In genomic region chr3:14906355-14906960, GRCh38 we compare ENCODE assay signal across 17 cellular contexts. TPM values are rescaled to one million over a fixed set of nuclear protein-coding genes. Genes with fewer than 3 reads are reported as not detected.
DNase-seq lines count a peak whose midpoint lies in the region; ATAC-seq, FAIRE-seq and TF ChIP-seq lines count a peak whose summit lies in the region.
"Had no signal": no experiment of that assay in that cellular context is flagged by ENCODE, and none has a peak within 500 bp of the region (broad histone marks: within the 10 kb centered on the region; RNA-seq: fewer than 3 reads in every experiment).

No MANE protein-coding gene starts in this region.

- H3K27me3 Mint-ChIP-seq in H9 (ENCODE audit: low read depth) = no peaks in the 10 kb centered on the region

- no peak overlapping the region; a peak in 1 of 7 replicates for H3K27ac Mint-ChIP-seq in H9
- H3K27ac Mint-ChIP-seq: B cell; CD4-positive, alpha-beta memory T cell had no signal

- no peak for ATAC-seq in GM21737 (IDR thresholded peaks at IDR 0.05; ENCODE audit: unreplicated experiment)
- ATAC-seq in left lobe of liver = no peak
- ATAC-seq in GM18861 (IDR thresholded peaks at IDR 0.05; ENCODE audit: unreplicated experiment) = no peak
- ATAC-seq: K562 had no signal

- no peak for TF ChIP-seq EP300 in H1 (IDR thresholded peaks at IDR 0.05; ENCODE audit: borderline replicate concordance in 1 of 2, low read depth in 2 of 2, low read length in 2 of 2)

- H3K27ac ChIP-seq in H9 (ENCODE audit: insufficient read length, low read depth, low read length) (no peak overlapping the region), H1 (ENCODE audit: low read depth, low read length) (no peak overlapping the region; the same call in 1 of the 2 replicates), neuronal stem cell (replicated peaks; ENCODE audit: low read length) (no peak overlapping the region)
- H3K27ac ChIP-seq: C4-2B had no signal

- POLR2A ChIA-PET in H1 (lab: Charles Lee; ENCODE audit: partially characterized antibody) = no interaction called here

- no CpG with 5 or more reads among the region's 11 CpGs for WGBS in H9 (ENCODE audit: extremely low coverage, insufficient read length, low lambda C conversion rate)
- 76% methylated on average over 10 of the region's 11 CpGs; no CpG with 5 or more reads in 1 of the 2 experiments for WGBS in H1 (ENCODE audit: extremely low coverage in 1 of 2, insufficient coverage in 1 of 2, insufficient read length in 1 of 2, insufficient replicate concordance in 2 of 2, low coverage in 1 of 2, low lambda C conversion rate in 2 of 2, missing lambda C conversion rate in 1 of 2), 2 experiments
- no CpG with 5 or more reads among the region's 11 CpGs for WGBS in neuronal stem cell (ENCODE audit: extremely low coverage in 2 of 2, insufficient read length in 2 of 2, insufficient replicate concordance in 1 of 2), 2 donors

- no peaks in the 10 kb centered on the region for H3K23me2 ChIP-seq in H9 (ENCODE audit: insufficient read length, low read depth, low read length, poor library complexity, severe bottlenecking)
- no peaks in the 10 kb centered on the region for H3K23me2 ChIP-seq in H1 (ENCODE audit: low read depth, low read length)

- H3K4me3 ChIP-seq in H1 (ENCODE audit: extremely low read depth in 1 of 4, insufficient read depth in 2 of 4, low read depth in 3 of 4, low read length in 4 of 4) (no peak overlapping the region), neuronal stem cell (ENCODE audit: low read length in 2 of 2) (no peak overlapping the region)
- H3K4me3 ChIP-seq: K562 had no signal

- H3K4ac ChIP-seq in H9 (ENCODE audit: low read depth, low read length) (no peak overlapping the region), H1 (replicated peaks; ENCODE audit: insufficient read length, low read depth, low read length) (peak overlapping the region; percentile 85), neuronal stem cell (ENCODE audit: low read length) (no peak overlapping the region)

- H2BK20ac ChIP-seq in H9 (ENCODE audit: low read depth, low read length, poor library complexity, severe bottlenecking) (no peak overlapping the region), H1 (ENCODE audit: low read length) (no peak overlapping the region)

- H3K36me3 Mint-ChIP-seq in H9 (ENCODE audit: insufficient read depth in 1 of 3, low read depth in 3 of 3) = peaks cover 7 to 19% (median 17%) of the 10 kb centered on the region in 3 experiments; a peak in 6 of 7 replicates

- FAIRE-seq in H1 (lab: Jason Lieb, UNC) = no peak
- FAIRE-seq: A204.1, D721Med, GM18507, K562 had no signal

- no peaks in the 10 kb centered on the region for H3K79me2 ChIP-seq in H9 (ENCODE audit: insufficient read depth, low read length)
- H3K79me2 ChIP-seq in H1 (ENCODE audit: control insufficient read depth in 1 of 2, insufficient read depth in 2 of 2, low read length in 2 of 2) = no peaks in the 10 kb centered on the region

- H4K5ac ChIP-seq in H9 (ENCODE audit: insufficient read length, low read depth, low read length) (no peak overlapping the region), H1 (ENCODE audit: insufficient read length, low read depth, low read length) (no peak overlapping the region)

- H4K8ac ChIP-seq in H9 (replicated peaks; ENCODE audit: insufficient read length, low read depth, low read length) = no peak overlapping the region
- no peak overlapping the region for H4K8ac ChIP-seq in H1 (ENCODE audit: extremely low read depth, insufficient read depth, low read length)
- no peak overlapping the region for H4K8ac ChIP-seq in neuronal stem cell (ENCODE audit: low read depth, low read length)

- TF ChIP-seq POLR2A in H1 (IDR thresholded peaks at IDR 0.05; ENCODE audit: control extremely low read depth in 1 of 2, low read depth in 2 of 2, low read length in 2 of 2) = no peak

- no peak overlapping the region for H4K91ac ChIP-seq in H9 (ENCODE audit: insufficient read length, low read depth, low read length)
- no peak overlapping the region for H4K91ac ChIP-seq in H1 (replicated peaks; ENCODE audit: insufficient read length, low read length)
- H4K91ac ChIP-seq in neuronal stem cell (ENCODE audit: low read depth, low read length, poor library complexity) = no peak overlapping the region

- H2BK15ac ChIP-seq in H9 (ENCODE audit: low read depth, low read length) = no peak overlapping the region
- no peak overlapping the region for H2BK15ac ChIP-seq in H1 (ENCODE audit: low read length)
- H2BK15ac ChIP-seq in neuronal stem cell (ENCODE audit: low read length) = no peak overlapping the region

- H3K9me3 Mint-ChIP-seq in H9 = peaks cover 9 to 10% of the 10 kb centered on the region in 2 experiments

- no peak overlapping the region for H3K4me2 ChIP-seq in H9 (ENCODE audit: insufficient read depth, insufficient read length, low read length)
- no peak overlapping the region for H3K4me2 ChIP-seq in H1 (ENCODE audit: insufficient read depth in 1 of 2, low read depth in 2 of 2, low read length in 2 of 2)
- H3K4me2 ChIP-seq in neuronal stem cell (ENCODE audit: insufficient read depth, low read length, poor library complexity, severe bottlenecking) = no peak overlapping the region

- no peak overlapping the region for H2AK5ac ChIP-seq in H9 (ENCODE audit: insufficient read length, low read length)
- H2AK5ac ChIP-seq in H1 (ENCODE audit: low read depth, low read length) = no peak overlapping the region
- peak overlapping the region; percentile 18 for H2AK5ac ChIP-seq in neuronal stem cell (ENCODE audit: low read depth, low read length)

- H3K36me3 ChIP-seq in H1 (ENCODE audit: control insufficient read depth in 2 of 4, insufficient read depth in 4 of 4, low read length in 3 of 4) (peaks cover 0 to 2% (median 0%) of the 10 kb centered on the region in 4 experiments; a peak in 1 of 8 replicates), neuronal stem cell (replicated peaks in 1 of 2; ENCODE audit: control insufficient read depth in 2 of 2, insufficient read depth in 2 of 2, low read length in 2 of 2) (no peaks in the 10 kb centered on the region)

- TF ChIP-seq CTCF in H9 (conservative IDR thresholded peaks at IDR 0.05) (no peak), H1 (IDR thresholded peaks at IDR 0.05; ENCODE audit: control extremely low read depth in 1 of 3, insufficient read depth in 1 of 3, low read depth in 1 of 3, low read length in 3 of 3) (no peak)

- H3K18ac ChIP-seq in H9 (ENCODE audit: insufficient read length, low read depth, low read length) = peak overlapping the region; percentile 29
- no peak overlapping the region for H3K18ac ChIP-seq in H1 (ENCODE audit: extremely low read depth, low read length)
- peak overlapping the region; percentile 27 for H3K18ac ChIP-seq in neuronal stem cell (ENCODE audit: low read length)

- H2AFZ ChIP-seq in H9 (ENCODE audit: low read length) (no peak overlapping the region), H1 (ENCODE audit: low read length) (no peak overlapping the region), neuronal stem cell (ENCODE audit: low read length) (no peak overlapping the region)

- H3K27me3 ChIP-seq in H9 (ENCODE audit: insufficient read depth, low read length) = no peaks in the 10 kb centered on the region
- no peaks in the 10 kb centered on the region for H3K27me3 ChIP-seq in H1 (replicated peaks in 1 of 4; ENCODE audit: control insufficient read depth in 3 of 4, extremely low read depth in 1 of 4, insufficient read depth in 3 of 4, low read length in 3 of 4)
- peaks cover 0 to 4% (median 0%) of the 10 kb centered on the region in 3 experiments for H3K27me3 ChIP-seq in neuronal stem cell (ENCODE audit: control insufficient read depth in 3 of 3, insufficient read depth in 3 of 3, low read depth in 1 of 3, low read length in 3 of 3)

- H2BK5ac ChIP-seq in H9 (ENCODE audit: insufficient read length, low read length) = no peak overlapping the region
- 0 out of 2 replicates have a peak overlapping the region, but pooled peaks have one; percentile 13 for H2BK5ac ChIP-seq in H1 (ENCODE audit: low read depth, low read length)
- H2BK5ac ChIP-seq in neuronal stem cell (ENCODE audit: low read length) = no peak overlapping the region

- H3K9ac ChIP-seq in H9 (ENCODE audit: extremely low read depth, insufficient read length, low read length) (no peak overlapping the region), H1 (replicated peaks in 1 of 4; ENCODE audit: extremely low read depth in 1 of 4, low read depth in 3 of 4, low read length in 3 of 4) (no peak overlapping the region), neuronal stem cell (ENCODE audit: low read depth, low read length, poor library complexity) (no peak overlapping the region)

- DNase-seq in COLO829 (ENCODE audit: low spot score) (peak; percentile 70), H9 (peak; percentile 25), H1 (ENCODE audit: low read depth in 1 of 2, low spot score in 2 of 2) (no peak), neuronal stem cell (ENCODE audit: low spot score) (no peak), left lobe of liver (ENCODE audit: low spot score) (no peak), NCI-H524 treated with DMSO at 0.1 percent for 48 hours (lab: John Stamatoyannopoulos, UW) (no peak)
- DNase-seq: CD4-positive, alpha-beta memory T cell; COR-L47; GF-D8 had no signal

- CTCF ChIA-PET in H1 (lab: Charles Lee; ENCODE audit: partially characterized antibody) = interaction anchor here (0.8 to 23.5 kb wide), 7 partner anchors 11 to 233 kb away, joined by 3 to 337 read pairs (median 3); no protein-coding TSS in a partner anchor

- H3K4me3 Mint-ChIP-seq in H9 = no peak overlapping the region
- H3K4me3 Mint-ChIP-seq: B cell; CD4-positive, alpha-beta memory T cell had no signal

- H3K4me1 ChIP-seq in H9 (ENCODE audit: insufficient read depth, low read length) (no peaks in the 10 kb centered on the region; the same call in 1 of the 2 replicates), H1 (replicated peaks in 1 of 4; ENCODE audit: control insufficient read depth in 3 of 4, insufficient read depth in 4 of 4, low read length in 3 of 4) (peaks cover under 1 to 2% (median 2%) of the 10 kb centered on the region in 4 experiments; a peak in 5 of 7 replicates), neuronal stem cell (ENCODE audit: control insufficient read depth in 2 of 2, insufficient read depth in 1 of 2, low read depth in 1 of 2, low read length in 2 of 2) (peaks cover 0 to 3% of the 10 kb centered on the region in 2 donors)

- H3K79me1 ChIP-seq in H9 (ENCODE audit: insufficient read depth, low read depth, low read length, poor library complexity, severe bottlenecking) (no peaks in the 10 kb centered on the region), H1 (ENCODE audit: low read depth, low read length) (no peaks in the 10 kb centered on the region), neuronal stem cell (ENCODE audit: low read depth, low read length) (no peaks in the 10 kb centered on the region)

- H3K56ac ChIP-seq in H9 (ENCODE audit: insufficient read length, low read depth, low read length) (no peak overlapping the region), H1 (replicated peaks; ENCODE audit: insufficient read length, low read depth, low read length) (no peak overlapping the region)

- TF ChIP-seq RAD21 in H1 (IDR thresholded peaks at IDR 0.05 in 1 of 2, conservative IDR thresholded peaks at IDR 0.05 in 1 of 2; ENCODE audit: low read depth in 2 of 2, low read length in 2 of 2) = no peak

- no peak overlapping the region for H3K23ac ChIP-seq in H9 (ENCODE audit: insufficient read length, low read depth, low read length)
- no peak overlapping the region for H3K23ac ChIP-seq in H1 (ENCODE audit: insufficient read length)
- H3K23ac ChIP-seq in neuronal stem cell (ENCODE audit: low read depth, low read length, poor library complexity) = peak overlapping the region; percentile 9

- H3K9me3 ChIP-seq in H9 (ENCODE audit: control insufficient read depth, low read depth, low read length) (no peaks in the 10 kb centered on the region), H1 (ENCODE audit: insufficient read depth in 2 of 2, low read depth in 1 of 2, low read length in 1 of 2) (0 out of 4 replicates have a peak, but pooled peaks cover 0 to 4% of the 10 kb centered on the region in 2 experiments), neuronal stem cell (replicated peaks in 1 of 2; ENCODE audit: control insufficient read depth in 2 of 2, insufficient read depth in 1 of 2, low read depth in 1 of 2, low read length in 2 of 2) (peaks cover 8% of the 10 kb centered on the region in 2 donors)

- H4K20me1 ChIP-seq in H9 (ENCODE audit: control insufficient read depth, insufficient read depth, insufficient read length) = no peaks in the 10 kb centered on the region
- no peaks in the 10 kb centered on the region for H4K20me1 ChIP-seq in H1 (replicated peaks in 1 of 2; ENCODE audit: control insufficient read depth in 1 of 2, insufficient read depth in 2 of 2, low read length in 2 of 2)

- H2BK12ac ChIP-seq in H9 (ENCODE audit: insufficient read length, low read depth, low read length) (no peak overlapping the region), H1 (ENCODE audit: low read depth, low read length) (no peak overlapping the region), neuronal stem cell (ENCODE audit: low read length) (no peak overlapping the region)

- H3K14ac ChIP-seq in H9 (ENCODE audit: insufficient read depth, low read length) (0 out of 2 replicates have a peak overlapping the region, but pooled peaks have one; percentile 5), H1 (ENCODE audit: insufficient read length) (no peak overlapping the region), neuronal stem cell (ENCODE audit: low read length) (no peak overlapping the region)

- H2BK120ac ChIP-seq in H9 (ENCODE audit: low read depth, low read length, poor library complexity, severe bottlenecking) = no peak overlapping the region
- no peak overlapping the region for H2BK120ac ChIP-seq in H1 (replicated peaks; ENCODE audit: low read depth, low read length)
- H2BK120ac ChIP-seq in neuronal stem cell (ENCODE audit: low read depth, low read length) = no peak overlapping the region

- no peak overlapping the region for H3T11ph ChIP-seq in H9 (ENCODE audit: low read length)

- peaks cover 2 to 3% of the 10 kb centered on the region in 2 experiments for H3K4me1 Mint-ChIP-seq in H9
- H3K4me1 Mint-ChIP-seq: B cell; CD4-positive, alpha-beta memory T cell had no signal

RNA-seq across cellular contexts. Expression of gene NR2C2, which starts 40.9 kb away (rescaled TPM):
- total RNA-seq in H9 (2021) = 38.2 and 38.5 TPM in 2 replicates
- total RNA-seq in H1 (2021; fragmentation: NEBNext Ultra II Directional; extraction: Animal tissue kit (Norgen Biotek cat#: 25700)) = 43.1 and 44.4 TPM in 2 replicates
- polyA plus RNA-seq in H1 (2011; rRNA removed) = 16.6 and 17.5 TPM in 2 replicates
- polyA plus RNA-seq in H1 (2011; cell fraction: cytosol; rRNA removed) = 18.1 TPM
- 78.9 TPM for polyA plus RNA-seq in H1 (2011; cell fraction: nucleus; rRNA removed)
- 18.7 to 28.5 TPM (median 26.7 TPM) in 4 replicates for polyA plus RNA-seq in H1 (2012, experiment 1 of 2)
- 2.1 TPM for polyA plus RNA-seq in H1 (2012, experiment 2 of 2)
- polyA plus RNA-seq in H1 (2013, experiment 1 of 2) = 26.7 TPM
- 23.9 TPM for polyA plus RNA-seq in H1 (2013, experiment 2 of 2)
- 54.6 and 58.7 TPM in 2 replicates for polyA minus RNA-seq in H1 (2011; rRNA and poly(A)+ RNA removed)
- 34.1 TPM for polyA minus RNA-seq in H1 (2011; cell fraction: cytosol; rRNA and poly(A)+ RNA removed)
- polyA minus RNA-seq in H1 (2011; cell fraction: nucleus; rRNA and poly(A)+ RNA removed) = 93.2 TPM
- polyA plus RNA-seq in neuronal stem cell (2013, experiment 1 of 2) = 21.0 TPM
- polyA plus RNA-seq in neuronal stem cell (2013, experiment 2 of 2) = 22.1 TPM
- 14.2 TPM for total RNA-seq in left lobe of liver

Comparison
In these comparisons a context has a peak if more than half of its experiments do, and no peak if none do; other contexts are left out.
1. DNase-seq: peak in COLO829 (single experiment) and H9 (single experiment); none in H1 (0 of 2), neuronal stem cell (single experiment), left lobe of liver (single experiment) and NCI-H524 treated with DMSO at 0.1 percent for 48 hours (single experiment).